ENCODE assay signal across 19 cellular contexts in the genomic region with DNA sequence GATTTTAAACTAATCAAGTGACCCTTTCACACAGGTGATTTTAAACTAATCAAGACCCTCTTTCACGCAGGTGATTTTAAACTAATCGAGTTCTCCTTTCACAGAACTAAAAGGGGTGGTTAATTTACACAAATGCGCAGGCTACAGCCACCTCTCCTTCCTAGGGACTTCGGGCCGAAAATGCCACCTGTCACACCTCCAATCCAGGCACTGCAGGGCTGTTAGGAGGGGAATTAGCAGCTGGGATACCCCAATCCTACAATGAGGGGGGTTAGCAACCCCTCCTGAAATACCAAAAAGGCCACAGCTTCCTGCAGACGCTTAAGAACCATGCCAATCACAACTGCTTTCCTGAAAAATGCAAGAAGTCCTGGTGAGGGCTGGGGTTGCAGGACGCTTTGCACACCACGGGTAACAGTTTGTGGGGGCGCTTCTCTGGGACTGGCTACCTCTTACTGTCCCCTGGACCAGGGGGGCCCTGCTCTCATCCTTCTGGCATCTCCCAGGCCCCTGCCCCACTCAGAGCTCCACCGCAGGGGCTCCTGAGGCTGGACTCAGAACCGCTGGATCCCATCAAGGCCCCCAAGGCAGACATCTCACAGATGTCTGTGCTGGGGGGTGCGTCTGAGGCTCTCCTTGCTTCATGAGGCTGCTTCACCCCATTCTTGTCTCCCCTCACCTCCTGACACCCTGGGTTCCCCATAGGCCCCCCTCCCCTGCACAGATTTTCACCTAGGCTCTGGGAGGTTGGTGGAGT.
"Had no signal": no experiment of that assay in that cellular context is flagged by ENCODE, and none has a peak within 500 bp of the region (broad histone marks: within the 10 kb centered on the region; RNA-seq: fewer than 3 reads in every experiment).

No MANE protein-coding gene starts in this region.

- H3K27me3 ChIP-seq: cardiac muscle cell, esophagus muscularis mucosa, ovary, right lobe of liver, SJSA1 had no signal

- H3K9me3 ChIP-seq: esophagus muscularis mucosa, ovary, right lobe of liver, SJSA1, thoracic aorta had no signal

- H3K9me3 Mint-ChIP-seq: activated CD4-positive, alpha-beta memory T cell treated with anti-CD3 and anti-CD28 coated beads for 36 hours; dendritic cell treated with granulocyte-macrophage colony-stimulating factor and Interleukin-4, amounts not matched to agents 40 ng/mL and 50 ng/mL, for 4 days; stimulated activated memory B cell treated with anti-CD40 and anti-IgM and Interleukin-4, amounts not matched to agents 10 μg/mL and 1 μg/mL and 100 μg/mL, for 72 hours; T-helper 1 cell treated with Interleukin-12 subunit alpha and Interleukin-12 subunit beta and Interleukin-4 antibody, amounts not matched to agents 30 μg/mL and 1 μg/mL, for 36 hours had no signal

- ATAC-seq: left colon; right lobe of liver; stimulated activated memory B cell treated with anti-CD40 and anti-IgM and Interleukin-4, amounts not matched to agents 10 μg/mL and 1 μg/mL and 100 μg/mL, for 72 hours had no signal

- H3K27ac ChIP-seq: cardiac muscle cell, esophagus muscularis mucosa, ovary, right lobe of liver, SJSA1, thoracic aorta had no signal

- H3K36me3 Mint-ChIP-seq: activated CD4-positive, alpha-beta memory T cell treated with anti-CD3 and anti-CD28 coated beads for 36 hours; activated naive CD8-positive, alpha-beta T cell; stimulated activated memory B cell treated with anti-CD40 and anti-IgM and Interleukin-4, amounts not matched to agents 10 μg/mL and 1 μg/mL and 100 μg/mL, for 72 hours had no signal

- H3K36me3 ChIP-seq: cardiac muscle cell, esophagus muscularis mucosa, ovary, right lobe of liver, SJSA1, thoracic aorta had no signal

- H3K27me3 Mint-ChIP-seq: activated CD4-positive, alpha-beta memory T cell treated with anti-CD3 and anti-CD28 coated beads for 36 hours had no signal

- H3K27ac Mint-ChIP-seq: activated CD4-positive, alpha-beta memory T cell treated with anti-CD3 and anti-CD28 coated beads for 36 hours; activated naive CD8-positive, alpha-beta T cell; dendritic cell treated with granulocyte-macrophage colony-stimulating factor and Interleukin-4, amounts not matched to agents 40 ng/mL and 50 ng/mL, for 4 days; stimulated activated memory B cell treated with anti-CD40 and anti-IgM and Interleukin-4, amounts not matched to agents 10 μg/mL and 1 μg/mL and 100 μg/mL, for 72 hours; T-helper 1 cell treated with Interleukin-12 subunit alpha and Interleukin-12 subunit beta and Interleukin-4 antibody, amounts not matched to agents 30 μg/mL and 1 μg/mL, for 36 hours had no signal

- H3K4me1 ChIP-seq: esophagus muscularis mucosa, SJSA1 had no signal

- H3K4me3 Mint-ChIP-seq: activated CD4-positive, alpha-beta memory T cell treated with anti-CD3 and anti-CD28 coated beads for 36 hours; activated naive CD8-positive, alpha-beta T cell; dendritic cell treated with granulocyte-macrophage colony-stimulating factor and Interleukin-4, amounts not matched to agents 40 ng/mL and 50 ng/mL, for 4 days; stimulated activated memory B cell treated with anti-CD40 and anti-IgM and Interleukin-4, amounts not matched to agents 10 μg/mL and 1 μg/mL and 100 μg/mL, for 72 hours; T-helper 1 cell treated with Interleukin-12 subunit alpha and Interleukin-12 subunit beta and Interleukin-4 antibody, amounts not matched to agents 30 μg/mL and 1 μg/mL, for 36 hours had no signal

- DNase-seq: activated CD4-positive, alpha-beta memory T cell treated with anti-CD3 and anti-CD28 coated beads for 36 hours; activated T-cell treated with anti-CD3 and anti-CD28 coated beads, Interleukin-2, amount 50 U/mL, for 48 hours; amygdala; effector CD8-positive, alpha-beta T cell; midbrain; ovary; stimulated activated CD4-positive, alpha-beta T cell treated with anti-CD3 and anti-CD28 coated beads, Interleukin-4, amount 100 ng/mL, for 24 hours had no signal

- H3K4me3 ChIP-seq: cardiac muscle cell, esophagus muscularis mucosa, lung, ovary, right lobe of liver, SJSA1, smooth muscle cell, thoracic aorta had no signal
